Comparison of ENCODE assay signal across 8 cellular contexts in the genomic region with DNA sequence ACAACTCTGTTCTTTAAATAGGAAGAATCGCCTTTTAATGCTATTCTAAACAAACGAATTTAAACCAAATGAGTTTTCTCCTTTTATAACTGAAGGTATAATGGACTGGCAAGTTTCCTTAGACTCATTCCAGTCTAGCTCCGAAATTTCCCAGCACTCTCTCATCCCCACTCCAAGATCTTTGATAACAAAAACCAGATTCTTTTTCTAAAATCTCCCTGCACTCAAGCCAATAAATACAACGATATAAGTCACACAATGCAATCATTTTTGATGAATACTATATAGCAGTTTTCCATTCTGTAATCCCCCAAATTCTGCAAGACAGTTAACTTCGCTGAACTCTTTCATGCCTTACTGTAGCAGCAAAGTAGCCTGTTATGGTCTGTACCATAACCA. TPM values are rescaled to one million over a fixed set of nuclear protein-coding genes. Genes with fewer than 3 reads are reported as not detected.
DNase-seq lines count a peak whose midpoint lies in the region; ATAC-seq and TF ChIP-seq lines count a peak whose summit lies in the region.

No MANE protein-coding gene starts in this region.

- peak overlapping the region; percentile 43 to 99 (median 98) for H3K27ac Mint-ChIP-seq in naive thymus-derived CD4-positive, alpha-beta T cell

- H3K9ac ChIP-seq in colonic mucosa (ENCODE audit: low read depth in 2 of 2, low read length in 2 of 2): peak overlapping the region in 1 of 2 donors; percentile 99

- POLR2A ChIA-PET in naive thymus-derived CD4-positive, alpha-beta T cell (lab: Charles Lee): interaction anchor here (0.7 to 4.9 kb wide), 6 partner anchors 11 to 122 kb away, joined by 4 to 42 read pairs (median 10); a partner anchor contains a TSS

- CTCF ChIA-PET in naive thymus-derived CD4-positive, alpha-beta T cell (lab: Charles Lee): interaction anchor here (0.9 to 1.9 kb wide), 5 partner anchors 12 to 57 kb away, joined by 3 to 8 read pairs (median 4); no protein-coding TSS in a partner anchor

- H3K4me1 Mint-ChIP-seq in naive thymus-derived CD4-positive, alpha-beta T cell: peaks cover 35 to 66% (median 58%) of the 10 kb centered on the region in 7 donors

- H3K36me3 Mint-ChIP-seq in naive thymus-derived CD4-positive, alpha-beta T cell: peaks cover 0 to 18% (median 15%) of the 10 kb centered on the region in 5 donors

- H3K27me3 Mint-ChIP-seq in naive thymus-derived CD4-positive, alpha-beta T cell: peaks cover 0 to 4% (median 0%) of the 10 kb centered on the region in 5 donors

- H3K27ac ChIP-seq in KOPT-K1 (ENCODE audit: low read depth, low read length, poor library complexity, severe bottlenecking) (peak overlapping the region; percentile 81), colonic mucosa (peak overlapping the region; percentile 98)
- peak overlapping the region; percentile 82 for H3K27ac ChIP-seq in naive thymus-derived CD4-positive, alpha-beta T cell (ENCODE audit: low read depth, low read length)

- no peak for ATAC-seq in naive thymus-derived CD4-positive, alpha-beta T cell
- no peak for ATAC-seq in GM19324 (IDR thresholded peaks at IDR 0.05; ENCODE audit: low FRiP score, unreplicated experiment)

- DNase-seq in AG09309 (ENCODE audit: low read depth) (no peak), colonic mucosa (no peak), NCI-H774 (lab: John Stamatoyannopoulos, UW) (no peak), NCI-H187 (lab: John Stamatoyannopoulos, UW) (no peak), mucosa of gallbladder (ENCODE audit: low spot score) (no peak)
- no peak for DNase-seq in naive thymus-derived CD4-positive, alpha-beta T cell

- H3K9me3 ChIP-seq in KOPT-K1 (ENCODE audit: insufficient read depth, low read length, poor library complexity, severe bottlenecking) (no peaks in the 10 kb centered on the region), colonic mucosa (no peaks in the 10 kb centered on the region)
- no peaks in the 10 kb centered on the region for H3K9me3 ChIP-seq in naive thymus-derived CD4-positive, alpha-beta T cell (ENCODE audit: control insufficient read depth in 2 of 3, low read length in 3 of 3)

- H3K36me3 ChIP-seq in KOPT-K1 (ENCODE audit: insufficient read depth, low read length): peaks cover 27% of the 10 kb centered on the region
- H3K36me3 ChIP-seq in colonic mucosa: no peaks in the 10 kb centered on the region
- peaks cover 0 to 17% (median 8%) of the 10 kb centered on the region in 3 experiments for H3K36me3 ChIP-seq in naive thymus-derived CD4-positive, alpha-beta T cell (ENCODE audit: control insufficient read depth in 2 of 3, insufficient read depth in 3 of 3, low read length in 3 of 3)

- H3K4me3 ChIP-seq in AG09309 (ENCODE audit: control insufficient read depth, low read depth, low read length) (peak overlapping the region; percentile 92), colonic mucosa (peak overlapping the region; percentile 98)
- peak overlapping the region; percentile 81 for H3K4me3 ChIP-seq in naive thymus-derived CD4-positive, alpha-beta T cell (ENCODE audit: low read length)

- peak overlapping the region; percentile 95 to 100 (median 97) for H3K4me3 Mint-ChIP-seq in naive thymus-derived CD4-positive, alpha-beta T cell

- peaks cover 7% of the 10 kb centered on the region for H3K4me1 ChIP-seq in colonic mucosa
- peaks cover 34 to 35% of the 10 kb centered on the region in 2 donors for H3K4me1 ChIP-seq in naive thymus-derived CD4-positive, alpha-beta T cell (ENCODE audit: control insufficient read depth in 2 of 2, insufficient read depth in 2 of 2, low read length in 2 of 2)

- intact Hi-C loops in colonic mucosa (cut with DNase I): no loop called here
- intact Hi-C loops in naive thymus-derived CD4-positive, alpha-beta T cell (cut with micrococcal nuclease): loop anchor here (2.0 to 10.0 kb wide), 10 partner anchors 14 to 926 kb away; a partner anchor contains a TSS

- H3K27me3 ChIP-seq in colonic mucosa: no peaks in the 10 kb centered on the region
- no peaks in the 10 kb centered on the region for H3K27me3 ChIP-seq in naive thymus-derived CD4-positive, alpha-beta T cell (ENCODE audit: control insufficient read depth in 2 of 2, insufficient read depth in 2 of 2, low read length in 2 of 2)

- TF ChIP-seq CTCF in AG09309 (IDR thresholded peaks at IDR 0.05; ENCODE audit: control insufficient read depth, insufficient read depth, low read depth, low read length, missing control alignments) (no peak), colonic mucosa (IDR thresholded peaks at IDR 0.05) (no peak)

- H3K9me3 Mint-ChIP-seq in naive thymus-derived CD4-positive, alpha-beta T cell: peaks cover 0 to 5% (median 0%) of the 10 kb centered on the region in 11 donors

RNA-seq across cellular contexts. Expression of a gene that starts 1.9 kb away (rescaled TPM):
- total RNA-seq in colonic mucosa (10 to 100 TPM; 70.4 to 77.8 TPM), mucosa of gallbladder (104 TPM)
- 100 to 1,000 TPM; 154 to 338 (median 321) TPM for total RNA-seq in naive thymus-derived CD4-positive, alpha-beta T cell
- polyA plus RNA-seq in naive thymus-derived CD4-positive, alpha-beta T cell: 10 to 100 TPM; 45.8 to 47.6 TPM

RNA-seq across cellular contexts. Expression of a gene that starts 27.2 kb away (rescaled TPM):
- total RNA-seq in colonic mucosa: 1 to 10 TPM; 1.5 to 2.8 TPM
- total RNA-seq in naive thymus-derived CD4-positive, alpha-beta T cell: 1 to 10 TPM; 1.9 to 6.3 (median 2.6) TPM
- polyA plus RNA-seq in naive thymus-derived CD4-positive, alpha-beta T cell: under 1 TPM in 1 of 2 donors, not detected in 1; 0.27 TPM
- total RNA-seq in mucosa of gallbladder: 2.5 TPM

RNA-seq across cellular contexts. Expression of a gene that starts 33.1 kb away (rescaled TPM):
- total RNA-seq in colonic mucosa (10 to 100 TPM; 14.6 to 73.6 TPM), mucosa of gallbladder (17.7 TPM)
- 10 to 100 TPM; 10.9 to 31.3 (median 16.2) TPM for total RNA-seq in naive thymus-derived CD4-positive, alpha-beta T cell
- 10 to 100 TPM; 10.3 to 13.7 TPM for polyA plus RNA-seq in naive thymus-derived CD4-positive, alpha-beta T cell

RNA-seq across cellular contexts. Expression of a gene that starts 40.5 kb away (rescaled TPM):
- not detected for total RNA-seq in colonic mucosa
- not detected for total RNA-seq in naive thymus-derived CD4-positive, alpha-beta T cell
- polyA plus RNA-seq in naive thymus-derived CD4-positive, alpha-beta T cell: not detected
- not detected for total RNA-seq in mucosa of gallbladder
